23 cellular contexts compared by ENCODE assay signal in the genomic region with DNA sequence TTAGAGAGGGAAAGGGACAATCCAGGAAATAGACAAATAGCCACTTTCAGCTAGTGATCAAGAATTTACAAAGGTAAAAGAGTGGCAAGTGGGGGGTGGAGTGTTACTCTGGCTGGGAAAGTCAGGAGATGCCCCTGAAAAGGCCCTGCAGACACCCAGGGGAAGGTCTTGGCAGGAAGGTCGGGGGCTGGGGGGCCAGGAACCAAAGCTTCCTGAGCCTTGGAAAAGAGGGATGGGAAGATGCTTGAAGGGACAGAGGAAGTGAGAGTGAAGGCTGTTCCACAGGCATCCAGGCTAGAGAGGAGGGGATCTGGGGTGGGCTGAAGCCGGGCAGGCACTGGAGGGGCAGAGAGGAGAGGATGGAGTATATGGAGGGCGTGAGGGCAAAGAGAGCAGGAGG. TPM values are rescaled to one million over a fixed set of nuclear protein-coding genes. Genes with fewer than 3 reads are reported as not detected.
"Had no signal": no experiment of that assay in that cellular context is flagged by ENCODE, and none has a peak within 500 bp of the region (broad histone marks: within the 10 kb centered on the region; RNA-seq: fewer than 3 reads in every experiment).

No MANE protein-coding gene starts in this region.

- H3K4me1 ChIP-seq: uterus had no signal

- H3K4me1 Mint-ChIP-seq: central memory CD8-positive, alpha-beta T cell had no signal

- H3K9me3 ChIP-seq: gastroesophageal sphincter, heart right ventricle, mucosa of descending colon, sigmoid colon, testis, uterus had no signal

- FAIRE-seq: TTC549 had no signal

- DNase-seq: activated B cell treated with CpG ODN at 0.5 μM for 24 hours; activated CD4-positive, alpha-beta T cell treated with anti-CD3 and anti-CD28 coated beads, Interleukin-2, amount 10 ng/mL, durations not matched to agents 24 days and 14 days; activated CD8-positive, alpha-beta memory T cell treated with anti-CD3 and anti-CD28 coated beads, Interleukin-2, amount 50 U/mL, for 48 hours; activated naive CD4-positive, alpha-beta T cell; activated naive CD8-positive, alpha-beta T cell treated with anti-CD3 and anti-CD28 coated beads, Interleukin-2, amount 10 ng/mL, durations not matched to agents 7 days and 5 days; dermis blood vessel endothelial cell; erythroblast; heart right ventricle; left colon; mammary epithelial cell; mucosa of descending colon; sigmoid colon; stimulated activated CD4-positive, alpha-beta T cell treated with anti-CD3 and anti-CD28 coated beads, Interleukin-1b, Interleukin-23, amount 100 ng/mL, for 48 hours; stimulated activated naive CD8-positive, alpha-beta T cell treated with anti-CD3 and anti-CD28 coated beads, Interleukin-15, amount 100 ng/mL, for 72 hours; SW 1271; testis; uterus had no signal

- H3K27ac ChIP-seq: gastroesophageal sphincter, sigmoid colon, testis, uterus had no signal

- H3K36me3 ChIP-seq: gastroesophageal sphincter, heart right ventricle, sigmoid colon, uterus had no signal

- H3K27ac Mint-ChIP-seq: activated B cell treated with CpG ODN at 0.5 μM for 24 hours; activated CD4-positive, alpha-beta T cell treated with anti-CD3 and anti-CD28 coated beads, Interleukin-2, amount 10 ng/mL, durations not matched to agents 24 days and 14 days; activated naive CD8-positive, alpha-beta T cell treated with anti-CD3 and anti-CD28 coated beads, Interleukin-2, amount 10 ng/mL, durations not matched to agents 7 days and 5 days; natural killer cell treated with Interleukin-12 subunit alpha and Interleukin-12 subunit beta and Interleukin-15 and Interleukin-18, amount 100 ng/mL, for 72 hours had no signal

- ATAC-seq: gastroesophageal sphincter; heart right ventricle; natural killer cell treated with Interleukin-12 subunit alpha and Interleukin-12 subunit beta and Interleukin-15 and Interleukin-18, amount 100 ng/mL, for 72 hours; stimulated activated naive CD8-positive, alpha-beta T cell treated with anti-CD3 and anti-CD28 coated beads, Interleukin-15, amount 100 ng/mL, for 72 hours had no signal

- H3K4me3 Mint-ChIP-seq: activated B cell treated with CpG ODN at 0.5 μM for 24 hours; activated CD4-positive, alpha-beta T cell treated with anti-CD3 and anti-CD28 coated beads, Interleukin-2, amount 10 ng/mL, durations not matched to agents 24 days and 14 days; activated naive CD8-positive, alpha-beta T cell treated with anti-CD3 and anti-CD28 coated beads, Interleukin-2, amount 10 ng/mL, durations not matched to agents 7 days and 5 days; central memory CD8-positive, alpha-beta T cell; natural killer cell treated with Interleukin-12 subunit alpha and Interleukin-12 subunit beta and Interleukin-15 and Interleukin-18, amount 100 ng/mL, for 72 hours; stimulated activated naive CD8-positive, alpha-beta T cell treated with anti-CD3 and anti-CD28 coated beads, Interleukin-15, amount 100 ng/mL, for 72 hours had no signal

- H3K9me3 Mint-ChIP-seq: activated B cell treated with CpG ODN at 0.5 μM for 24 hours; activated CD4-positive, alpha-beta T cell treated with anti-CD3 and anti-CD28 coated beads, Interleukin-2, amount 10 ng/mL, durations not matched to agents 24 days and 14 days; activated naive CD8-positive, alpha-beta T cell treated with anti-CD3 and anti-CD28 coated beads, Interleukin-2, amount 10 ng/mL, durations not matched to agents 7 days and 5 days; central memory CD8-positive, alpha-beta T cell; natural killer cell treated with Interleukin-12 subunit alpha and Interleukin-12 subunit beta and Interleukin-15 and Interleukin-18, amount 100 ng/mL, for 72 hours; stimulated activated naive CD8-positive, alpha-beta T cell treated with anti-CD3 and anti-CD28 coated beads, Interleukin-15, amount 100 ng/mL, for 72 hours had no signal

- H3K36me3 Mint-ChIP-seq: activated naive CD8-positive, alpha-beta T cell treated with anti-CD3 and anti-CD28 coated beads, Interleukin-2, amount 10 ng/mL, durations not matched to agents 7 days and 5 days; brain; natural killer cell treated with Interleukin-12 subunit alpha and Interleukin-12 subunit beta and Interleukin-15 and Interleukin-18, amount 100 ng/mL, for 72 hours had no signal

- H3K4me3 ChIP-seq: gastroesophageal sphincter, heart right ventricle, mucosa of descending colon, sigmoid colon, testis, uterus had no signal

- H3K27me3 ChIP-seq: gastroesophageal sphincter, testis, uterus had no signal

RNA-seq across cellular contexts. Expression of gene TMEM37, which starts 3.9 kb away (rescaled TPM):
- total RNA-seq: activated CD4-positive, alpha-beta T cell treated with anti-CD3 and anti-CD28 coated beads, Interleukin-2, amount 10 ng/mL, durations not matched to agents 24 days and 14 days; activated naive CD8-positive, alpha-beta T cell treated with anti-CD3 and anti-CD28 coated beads, Interleukin-2, amount 10 ng/mL, durations not matched to agents 7 days and 5 days; mammary epithelial cell; natural killer cell treated with Interleukin-12 subunit alpha and Interleukin-12 subunit beta and Interleukin-15 and Interleukin-18, amount 100 ng/mL, for 72 hours; T-helper 2 cell treated with Interferon-gamma antibody and Interleukin-4, amounts not matched to agents 100 ng/mL and 5 ng/mL, for 36 hours had no signal
